In the genomic region with DNA sequence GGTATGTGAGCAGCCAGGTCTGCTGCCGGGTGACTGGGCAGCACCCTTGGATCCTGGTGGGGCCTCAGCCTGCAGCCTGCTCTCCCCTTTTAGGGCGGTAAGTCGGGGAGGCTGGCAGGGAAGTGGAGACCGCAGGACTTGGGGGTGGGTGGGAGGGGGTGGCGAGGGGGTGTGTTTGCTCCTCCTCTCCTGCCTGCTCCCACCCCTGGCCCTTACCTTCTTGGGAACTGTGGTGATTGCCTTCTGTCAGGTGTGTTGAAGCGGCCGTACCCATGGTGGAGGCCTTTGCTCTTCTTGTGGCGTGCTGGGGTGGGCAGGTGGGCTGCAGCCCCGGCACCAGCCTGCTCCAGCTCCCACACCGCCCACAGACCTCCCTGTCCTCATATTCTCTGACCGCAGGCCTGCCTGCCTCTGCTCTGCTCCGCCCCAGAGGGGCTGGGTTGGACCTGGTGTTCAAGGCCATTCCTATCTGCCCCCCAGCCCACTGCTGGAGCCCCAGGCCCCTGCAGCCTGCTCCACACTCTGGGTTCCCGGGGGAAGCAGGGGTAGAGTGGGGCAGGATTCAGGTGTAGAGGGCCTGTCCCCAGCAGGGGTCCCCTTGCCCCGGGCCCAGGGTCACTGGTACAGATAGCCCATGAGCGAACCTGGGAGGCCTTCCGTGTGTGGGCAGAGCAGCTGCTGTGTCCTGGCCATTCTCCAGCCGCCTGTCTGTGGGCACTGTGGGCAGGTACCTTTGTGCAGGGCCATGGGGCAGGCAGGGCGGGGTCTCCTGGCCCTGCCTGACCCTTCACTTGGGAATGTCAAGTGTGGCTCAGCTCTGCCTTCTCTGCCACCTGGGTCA, we compare ENCODE assay signal across 1 cellular context.
A peak's percentile ranks its signal among the peaks of the same experiment; 100 is the strongest.
TF ChIP-seq lines count a peak whose summit lies in the region.

No MANE protein-coding gene starts in this region.

TF ChIP-seq in HepG2, 621 proteins besides CTCF, POLR2A, EP300 and RAD21 (continued from another document and continues in another):
- TF ChIP-seq, protein P1, sequence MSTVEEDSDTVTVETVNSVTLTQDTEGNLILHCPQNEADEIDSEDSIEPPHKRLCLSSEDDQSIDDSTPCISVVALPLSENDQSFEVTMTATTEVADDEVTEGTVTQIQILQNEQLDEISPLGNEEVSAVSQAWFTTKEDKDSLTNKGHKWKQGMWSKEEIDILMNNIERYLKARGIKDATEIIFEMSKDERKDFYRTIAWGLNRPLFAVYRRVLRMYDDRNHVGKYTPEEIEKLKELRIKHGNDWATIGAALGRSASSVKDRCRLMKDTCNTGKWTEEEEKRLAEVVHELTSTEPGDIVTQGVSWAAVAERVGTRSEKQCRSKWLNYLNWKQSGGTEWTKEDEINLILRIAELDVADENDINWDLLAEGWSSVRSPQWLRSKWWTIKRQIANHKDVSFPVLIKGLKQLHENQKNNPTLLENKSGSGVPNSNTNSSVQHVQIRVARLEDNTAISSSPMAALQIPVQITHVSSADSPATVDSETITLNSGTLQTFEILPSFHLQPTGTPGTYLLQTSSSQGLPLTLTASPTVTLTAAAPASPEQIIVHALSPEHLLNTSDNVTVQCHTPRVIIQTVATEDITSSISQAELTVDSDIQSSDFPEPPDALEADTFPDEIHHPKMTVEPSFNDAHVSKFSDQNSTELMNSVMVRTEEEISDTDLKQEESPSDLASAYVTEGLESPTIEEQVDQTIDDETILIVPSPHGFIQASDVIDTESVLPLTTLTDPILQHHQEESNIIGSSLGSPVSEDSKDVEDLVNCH (CRISPR knock-in tag; IDR thresholded peaks at IDR 0.05): no peak
- TF ChIP-seq CREM (IDR thresholded peaks at IDR 0.05) (peak; percentile 56; the same call in 1 of the 2 replicates), CREM (CRISPR knock-in tag; IDR thresholded peaks at IDR 0.05) (no peak), MEIS2 (CRISPR knock-in tag; IDR thresholded peaks at IDR 0.05) (no peak), HNRNPH1 (optimal IDR thresholded peaks at IDR 0.05; ENCODE audit: low read depth, low read length) (peak; percentile 75), ZFYVE20 (CRISPR knock-in tag; IDR thresholded peaks at IDR 0.05; ENCODE audit: borderline replicate concordance, low read depth) (no peak), ZNF800 (CRISPR knock-in tag; IDR thresholded peaks at IDR 0.05) (no peak; the same call in 1 of the 2 replicates), CCAR2 (optimal IDR thresholded peaks at IDR 0.05; ENCODE audit: low read depth, low read length) (no peak), ZNF18 (CRISPR knock-in tag; IDR thresholded peaks at IDR 0.05; ENCODE audit: insufficient replicate concordance) (no peak), ZNF513 (CRISPR knock-in tag; conservative IDR thresholded peaks at IDR 0.05) (no peak), RFX5 (IDR thresholded peaks at IDR 0.05; ENCODE audit: low read depth, low read length) (no peak), ZNF747 (CRISPR knock-in tag; IDR thresholded peaks at IDR 0.05; ENCODE audit: borderline replicate concordance) (no peak), MEIS1 (CRISPR knock-in tag; IDR thresholded peaks at IDR 0.05; ENCODE audit: borderline replicate concordance) (peak; percentile 63; the same call in 1 of the 2 replicates), RARA (CRISPR knock-in tag; IDR thresholded peaks at IDR 0.05) (peak; percentile 49; the same call in 1 of the 2 replicates), YEATS2 (CRISPR knock-in tag; IDR thresholded peaks at IDR 0.05; ENCODE audit: borderline replicate concordance) (no peak)
- TF ChIP-seq, protein P2, sequence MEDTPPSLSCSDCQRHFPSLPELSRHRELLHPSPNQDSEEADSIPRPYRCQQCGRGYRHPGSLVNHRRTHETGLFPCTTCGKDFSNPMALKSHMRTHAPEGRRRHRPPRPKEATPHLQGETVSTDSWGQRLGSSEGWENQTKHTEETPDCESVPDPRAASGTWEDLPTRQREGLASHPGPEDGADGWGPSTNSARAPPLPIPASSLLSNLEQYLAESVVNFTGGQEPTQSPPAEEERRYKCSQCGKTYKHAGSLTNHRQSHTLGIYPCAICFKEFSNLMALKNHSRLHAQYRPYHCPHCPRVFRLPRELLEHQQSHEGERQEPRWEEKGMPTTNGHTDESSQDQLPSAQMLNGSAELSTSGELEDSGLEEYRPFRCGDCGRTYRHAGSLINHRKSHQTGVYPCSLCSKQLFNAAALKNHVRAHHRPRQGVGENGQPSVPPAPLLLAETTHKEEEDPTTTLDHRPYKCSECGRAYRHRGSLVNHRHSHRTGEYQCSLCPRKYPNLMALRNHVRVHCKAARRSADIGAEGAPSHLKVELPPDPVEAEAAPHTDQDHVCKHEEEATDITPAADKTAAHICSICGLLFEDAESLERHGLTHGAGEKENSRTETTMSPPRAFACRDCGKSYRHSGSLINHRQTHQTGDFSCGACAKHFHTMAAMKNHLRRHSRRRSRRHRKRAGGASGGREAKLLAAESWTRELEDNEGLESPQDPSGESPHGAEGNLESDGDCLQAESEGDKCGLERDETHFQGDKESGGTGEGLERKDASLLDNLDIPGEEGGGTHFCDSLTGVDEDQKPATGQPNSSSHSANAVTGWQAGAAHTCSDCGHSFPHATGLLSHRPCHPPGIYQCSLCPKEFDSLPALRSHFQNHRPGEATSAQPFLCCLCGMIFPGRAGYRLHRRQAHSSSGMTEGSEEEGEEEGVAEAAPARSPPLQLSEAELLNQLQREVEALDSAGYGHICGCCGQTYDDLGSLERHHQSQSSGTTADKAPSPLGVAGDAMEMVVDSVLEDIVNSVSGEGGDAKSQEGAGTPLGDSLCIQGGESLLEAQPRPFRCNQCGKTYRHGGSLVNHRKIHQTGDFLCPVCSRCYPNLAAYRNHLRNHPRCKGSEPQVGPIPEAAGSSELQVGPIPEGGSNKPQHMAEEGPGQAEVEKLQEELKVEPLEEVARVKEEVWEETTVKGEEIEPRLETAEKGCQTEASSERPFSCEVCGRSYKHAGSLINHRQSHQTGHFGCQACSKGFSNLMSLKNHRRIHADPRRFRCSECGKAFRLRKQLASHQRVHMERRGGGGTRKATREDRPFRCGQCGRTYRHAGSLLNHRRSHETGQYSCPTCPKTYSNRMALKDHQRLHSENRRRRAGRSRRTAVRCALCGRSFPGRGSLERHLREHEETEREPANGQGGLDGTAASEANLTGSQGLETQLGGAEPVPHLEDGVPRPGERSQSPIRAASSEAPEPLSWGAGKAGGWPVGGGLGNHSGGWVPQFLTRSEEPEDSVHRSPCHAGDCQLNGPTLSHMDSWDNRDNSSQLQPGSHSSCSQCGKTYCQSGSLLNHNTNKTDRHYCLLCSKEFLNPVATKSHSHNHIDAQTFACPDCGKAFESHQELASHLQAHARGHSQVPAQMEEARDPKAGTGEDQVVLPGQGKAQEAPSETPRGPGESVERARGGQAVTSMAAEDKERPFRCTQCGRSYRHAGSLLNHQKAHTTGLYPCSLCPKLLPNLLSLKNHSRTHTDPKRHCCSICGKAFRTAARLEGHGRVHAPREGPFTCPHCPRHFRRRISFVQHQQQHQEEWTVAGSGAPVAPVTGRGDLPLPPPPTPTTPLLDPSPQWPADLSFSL (CRISPR knock-in tag; IDR thresholded peaks at IDR 0.05): no peak
- TF ChIP-seq, protein P3, sequence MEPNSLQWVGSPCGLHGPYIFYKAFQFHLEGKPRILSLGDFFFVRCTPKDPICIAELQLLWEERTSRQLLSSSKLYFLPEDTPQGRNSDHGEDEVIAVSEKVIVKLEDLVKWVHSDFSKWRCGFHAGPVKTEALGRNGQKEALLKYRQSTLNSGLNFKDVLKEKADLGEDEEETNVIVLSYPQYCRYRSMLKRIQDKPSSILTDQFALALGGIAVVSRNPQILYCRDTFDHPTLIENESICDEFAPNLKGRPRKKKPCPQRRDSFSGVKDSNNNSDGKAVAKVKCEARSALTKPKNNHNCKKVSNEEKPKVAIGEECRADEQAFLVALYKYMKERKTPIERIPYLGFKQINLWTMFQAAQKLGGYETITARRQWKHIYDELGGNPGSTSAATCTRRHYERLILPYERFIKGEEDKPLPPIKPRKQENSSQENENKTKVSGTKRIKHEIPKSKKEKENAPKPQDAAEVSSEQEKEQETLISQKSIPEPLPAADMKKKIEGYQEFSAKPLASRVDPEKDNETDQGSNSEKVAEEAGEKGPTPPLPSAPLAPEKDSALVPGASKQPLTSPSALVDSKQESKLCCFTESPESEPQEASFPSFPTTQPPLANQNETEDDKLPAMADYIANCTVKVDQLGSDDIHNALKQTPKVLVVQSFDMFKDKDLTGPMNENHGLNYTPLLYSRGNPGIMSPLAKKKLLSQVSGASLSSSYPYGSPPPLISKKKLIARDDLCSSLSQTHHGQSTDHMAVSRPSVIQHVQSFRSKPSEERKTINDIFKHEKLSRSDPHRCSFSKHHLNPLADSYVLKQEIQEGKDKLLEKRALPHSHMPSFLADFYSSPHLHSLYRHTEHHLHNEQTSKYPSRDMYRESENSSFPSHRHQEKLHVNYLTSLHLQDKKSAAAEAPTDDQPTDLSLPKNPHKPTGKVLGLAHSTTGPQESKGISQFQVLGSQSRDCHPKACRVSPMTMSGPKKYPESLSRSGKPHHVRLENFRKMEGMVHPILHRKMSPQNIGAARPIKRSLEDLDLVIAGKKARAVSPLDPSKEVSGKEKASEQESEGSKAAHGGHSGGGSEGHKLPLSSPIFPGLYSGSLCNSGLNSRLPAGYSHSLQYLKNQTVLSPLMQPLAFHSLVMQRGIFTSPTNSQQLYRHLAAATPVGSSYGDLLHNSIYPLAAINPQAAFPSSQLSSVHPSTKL (CRISPR knock-in tag; IDR thresholded peaks at IDR 0.05): peak; percentile 78
- TF ChIP-seq, protein P4, sequence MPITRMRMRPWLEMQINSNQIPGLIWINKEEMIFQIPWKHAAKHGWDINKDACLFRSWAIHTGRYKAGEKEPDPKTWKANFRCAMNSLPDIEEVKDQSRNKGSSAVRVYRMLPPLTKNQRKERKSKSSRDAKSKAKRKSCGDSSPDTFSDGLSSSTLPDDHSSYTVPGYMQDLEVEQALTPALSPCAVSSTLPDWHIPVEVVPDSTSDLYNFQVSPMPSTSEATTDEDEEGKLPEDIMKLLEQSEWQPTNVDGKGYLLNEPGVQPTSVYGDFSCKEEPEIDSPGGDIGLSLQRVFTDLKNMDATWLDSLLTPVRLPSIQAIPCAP (CRISPR knock-in tag; IDR thresholded peaks at IDR 0.05; ENCODE audit: low read depth): no peak
- TF ChIP-seq, protein P5, sequence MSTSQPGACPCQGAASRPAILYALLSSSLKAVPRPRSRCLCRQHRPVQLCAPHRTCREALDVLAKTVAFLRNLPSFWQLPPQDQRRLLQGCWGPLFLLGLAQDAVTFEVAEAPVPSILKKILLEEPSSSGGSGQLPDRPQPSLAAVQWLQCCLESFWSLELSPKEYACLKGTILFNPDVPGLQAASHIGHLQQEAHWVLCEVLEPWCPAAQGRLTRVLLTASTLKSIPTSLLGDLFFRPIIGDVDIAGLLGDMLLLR (CRISPR knock-in tag; IDR thresholded peaks at IDR 0.05): peak; percentile 84
- TF ChIP-seq, protein P6, sequence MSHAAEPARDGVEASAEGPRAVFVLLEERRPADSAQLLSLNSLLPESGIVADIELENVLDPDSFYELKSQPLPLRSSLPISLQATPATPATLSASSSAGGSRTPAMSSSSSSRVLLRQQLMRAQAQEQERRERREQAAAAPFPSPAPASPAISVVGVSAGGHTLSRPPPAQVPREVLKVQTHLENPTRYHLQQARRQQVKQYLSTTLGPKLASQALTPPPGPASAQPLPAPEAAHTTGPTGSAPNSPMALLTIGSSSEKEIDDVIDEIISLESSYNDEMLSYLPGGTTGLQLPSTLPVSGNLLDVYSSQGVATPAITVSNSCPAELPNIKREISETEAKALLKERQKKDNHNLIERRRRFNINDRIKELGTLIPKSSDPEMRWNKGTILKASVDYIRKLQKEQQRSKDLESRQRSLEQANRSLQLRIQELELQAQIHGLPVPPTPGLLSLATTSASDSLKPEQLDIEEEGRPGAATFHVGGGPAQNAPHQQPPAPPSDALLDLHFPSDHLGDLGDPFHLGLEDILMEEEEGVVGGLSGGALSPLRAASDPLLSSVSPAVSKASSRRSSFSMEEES (CRISPR knock-in tag; IDR thresholded peaks at IDR 0.05): peak; percentile 61; the same call in 1 of the 2 replicates
